In the genomic region with DNA sequence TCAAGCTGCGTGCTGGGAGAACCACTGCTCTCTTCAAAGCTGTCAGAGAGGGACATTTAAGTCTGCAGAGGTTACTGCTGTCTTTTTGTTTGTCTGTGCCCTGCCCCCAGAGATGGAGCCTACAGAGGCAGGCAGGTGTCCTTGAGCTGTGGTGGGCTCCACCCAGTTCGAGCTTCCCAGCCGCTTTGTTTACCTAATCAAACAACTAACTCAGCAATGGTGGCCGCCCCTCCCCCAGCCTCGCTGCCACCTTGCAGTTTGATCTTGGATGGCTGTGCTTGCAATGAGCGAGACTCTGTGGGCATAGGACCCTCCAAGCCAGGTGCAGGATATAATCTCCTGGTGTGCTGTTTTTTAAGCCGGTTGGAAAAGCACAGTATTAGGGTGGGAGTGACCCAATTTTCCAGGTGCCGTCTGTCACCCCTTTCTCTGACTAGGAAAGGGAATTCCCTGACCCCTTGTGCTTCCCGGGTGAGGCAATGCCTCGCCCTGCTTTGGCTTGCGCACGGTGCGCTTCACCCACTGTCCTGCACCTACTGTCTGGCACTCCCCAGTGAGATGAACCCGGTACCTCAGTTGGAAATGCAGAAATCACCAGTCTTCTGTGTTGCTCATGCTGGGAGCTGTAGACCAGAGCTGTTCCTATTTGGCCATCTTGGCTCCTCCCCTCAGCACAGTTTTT, we compare ENCODE assay signal across 6 cellular contexts. TPM values are rescaled to one million over a fixed set of nuclear protein-coding genes. Genes with fewer than 3 reads are reported as not detected.
"Had no signal": no experiment of that assay in that cellular context is flagged by ENCODE, and none has a peak within 500 bp of the region (broad histone marks: within the 10 kb centered on the region; RNA-seq: fewer than 3 reads in every experiment).

No MANE protein-coding gene starts in this region.

RNA-seq across cellular contexts. Expression of a gene that starts 6.5 kb away (rescaled TPM):
- total RNA-seq: GM23248, H4, H7, HFFc6, HT1080, IMR-90 had no signal
- polyA plus RNA-seq: GM23248, IMR-90 had no signal
